ENCODE assay signal across 17 cellular contexts in genomic region chr15:48761393-48762158, GRCh38. TPM values are rescaled to one million over a fixed set of nuclear protein-coding genes. Genes with fewer than 3 reads are reported as not detected.
DNase-seq lines count a peak whose midpoint lies in the region; ATAC-seq, FAIRE-seq and TF ChIP-seq lines count a peak whose summit lies in the region.
"Had no signal": no experiment of that assay in that cellular context is flagged by ENCODE, and none has a peak within 500 bp of the region (broad histone marks: within the 10 kb centered on the region; RNA-seq: fewer than 3 reads in every experiment).

No MANE protein-coding gene starts in this region.

- DNase-seq in A549 (ENCODE audit: low read depth in 1 of 2, low spot score in 1 of 2) (peak in 1 of 2 experiments; percentile 7), LoVo (ENCODE audit: low spot score) (peak; percentile 77), kidney tubule cell (ENCODE audit: low spot score) (peak; percentile 17), retina (peak; percentile 3), T1000 (lab: John Stamatoyannopoulos, UW) (no peak), NCI-H774 (lab: John Stamatoyannopoulos, UW) (no peak)
- no peak for DNase-seq in central memory CD4-positive, alpha-beta T cell
- DNase-seq: AML-193, Calu3, DMS79, H7 had no signal

- no peak for TF ChIP-seq RAD21 in A549 (conservative IDR thresholded peaks at IDR 0.05 in 1 of 2, IDR thresholded peaks at IDR 0.05 in 1 of 2)

- WGBS in A549 (ENCODE audit: missing lambda C conversion rate): 70% methylated on average over 2 of the region's 2 CpGs

- H3K4me2 ChIP-seq in A549: peak overlapping the region; percentile 16
- H3K4me2 ChIP-seq: BLaER1, GM23338 had no signal

- POLR2A ChIA-PET in A549 (lab: Yijun Ruan, JAX): no interaction called here

- TF ChIP-seq POLR2A in A549 (IDR thresholded peaks at IDR 0.05; ENCODE audit: low read length): no peak

- no peak for ATAC-seq in A549
- ATAC-seq: GM12878, GM23338, HepG2 had no signal

- no peak overlapping the region for H3K4me3 ChIP-seq in A549
- H3K4me3 ChIP-seq: BLaER1, GM12878, GM23338 had no signal

- TF ChIP-seq EP300 in A549 (IDR thresholded peaks at IDR 0.05): no peak

- peaks cover 22% of the 10 kb centered on the region for H3K4me1 ChIP-seq in A549
- H3K4me1 ChIP-seq: BLaER1 had no signal

- CTCF ChIA-PET in A549 (lab: Yijun Ruan, JAX): no interaction called here

- no peak for TF ChIP-seq CTCF in A549 (IDR thresholded peaks at IDR 0.05)

- no peaks in the 10 kb centered on the region for H3K9me3 ChIP-seq in A549
- H3K9me3 ChIP-seq: BLaER1 had no signal

- H3K27ac ChIP-seq in A549: no peak overlapping the region
- H3K27ac ChIP-seq: 22Rv1, BLaER1 had no signal

- FAIRE-seq in A549 (lab: Jason Lieb, UNC): no peak
- FAIRE-seq: GM12878, HepG2, HTR-8/SVneo had no signal

TF ChIP-seq in A549, 52 proteins besides CTCF, POLR2A, EP300 and RAD21:
- TF ChIP-seq HMGXB4 (CRISPR knock-in tag; IDR thresholded peaks at IDR 0.05; ENCODE audit: borderline replicate concordance) (no peak), HOXB13 (CRISPR knock-in tag; IDR thresholded peaks at IDR 0.05; ENCODE audit: low read depth) (no peak), GATA3 (IDR thresholded peaks at IDR 0.05; ENCODE audit: borderline replicate concordance) (peak; percentile 66; the same call in 1 of the 2 replicates)

RNA-seq across cellular contexts. Expression of gene CEP152, which starts 49.3 kb away (rescaled TPM):
- polyA plus RNA-seq in A549 (2011; rRNA removed): 3.9 and 4.5 TPM in 2 replicates
- polyA plus RNA-seq in A549 (2012; cell fraction: cytosol; rRNA removed): 0.71 and 0.83 TPM in 2 replicates
- polyA plus RNA-seq in A549 (2012; cell fraction: nucleus; rRNA removed): 1.3 and 1.4 TPM in 2 replicates
- polyA plus RNA-seq in A549 (2017; fragmentation: RNase III; extraction: RNeasy Plus Mini Kit Qiagen cat#74134 plus additional on column Dnase treatment): 4.3 to 9.5 TPM (median 8.2 TPM) in 3 replicates
- polyA minus RNA-seq in A549 (2011; rRNA and poly(A)+ RNA removed): 11.2 and 22.2 TPM in 2 replicates

Comparison
In these comparisons a context has a peak if more than half of its experiments do, and no peak if none do; other contexts are left out.
1. DNase-seq: peak in LoVo (single experiment), kidney tubule cell (single experiment) and retina (single experiment); none in central memory CD4-positive, alpha-beta T cell (single experiment), T1000 (single experiment) and NCI-H774 (single experiment).